ENCODE assay signal across 9 cellular contexts in the genomic region with DNA sequence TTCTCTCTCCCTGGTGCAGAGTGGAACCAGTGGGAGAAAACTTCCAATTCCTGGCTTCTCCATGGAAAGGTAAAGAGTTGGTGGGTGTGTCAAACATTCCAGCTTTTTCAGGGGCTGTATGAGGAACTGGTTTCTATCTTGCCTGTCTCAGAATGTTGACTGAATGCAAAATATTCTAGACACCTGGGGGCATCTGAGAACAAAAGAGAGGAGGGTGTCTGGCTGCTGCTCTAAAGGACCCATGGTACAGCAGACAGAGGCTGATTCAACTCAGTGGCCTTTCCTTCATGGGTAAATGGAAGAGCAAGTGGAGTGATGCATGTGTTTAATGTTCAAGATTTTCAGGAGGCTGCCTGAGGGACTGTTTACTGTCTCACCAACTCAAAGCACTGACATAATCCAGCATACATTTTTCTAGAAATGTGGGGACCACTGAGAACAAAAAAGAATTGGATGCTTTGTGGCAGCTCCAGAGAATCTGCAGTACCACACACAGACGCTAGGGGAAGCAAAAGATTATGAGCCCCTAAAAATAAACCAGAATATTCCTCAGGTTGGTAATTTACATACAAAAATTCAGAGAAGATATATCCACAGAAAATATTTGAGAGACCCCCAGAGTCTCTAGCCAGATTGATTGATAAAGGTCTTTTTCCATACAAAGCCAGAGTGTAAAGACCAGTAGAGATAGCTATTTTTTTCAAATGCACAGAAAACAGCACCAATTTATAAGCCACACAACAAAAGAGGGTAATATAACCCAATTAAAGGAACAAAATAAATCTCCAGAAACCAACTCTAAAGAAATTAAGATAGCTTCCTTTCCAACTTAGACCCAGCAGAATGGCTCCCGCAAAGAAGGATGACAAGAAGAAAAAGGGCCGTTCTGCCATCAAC. TPM values are rescaled to one million over a fixed set of nuclear protein-coding genes. Genes with fewer than 3 reads are reported as not detected.
DNase-seq lines count a peak whose midpoint lies in the region; ATAC-seq and TF ChIP-seq lines count a peak whose summit lies in the region.
"Had no signal": no experiment of that assay in that cellular context is flagged by ENCODE, and none has a peak within 500 bp of the region (broad histone marks: within the 10 kb centered on the region; RNA-seq: fewer than 3 reads in every experiment).

No MANE protein-coding gene starts in this region.

- DNase-seq in activated naive CD8-positive, alpha-beta T cell treated with anti-CD3 and anti-CD28 coated beads, Interleukin-2, amount 50 U/mL, for 24 hours: peak; percentile 2
- no peak for DNase-seq in activated naive CD8-positive, alpha-beta T cell treated with anti-CD3 and anti-CD28 coated beads for 36 hours
- DNase-seq in Panc1 (ENCODE audit: low read depth, low spot score): no peak
- no peak for DNase-seq in foreskin keratinocyte
- DNase-seq in tibial artery: no peak
- no peak for DNase-seq in NCI-H345 (lab: John Stamatoyannopoulos, UW)
- DNase-seq: nucleus accumbens had no signal

- no peak overlapping the region for H3K27ac Mint-ChIP-seq in activated naive CD8-positive, alpha-beta T cell treated with anti-CD3 and anti-CD28 coated beads, Interleukin-2, amount 50 U/mL, for 24 hours
- H3K27ac Mint-ChIP-seq in activated naive CD8-positive, alpha-beta T cell treated with anti-CD3 and anti-CD28 coated beads for 36 hours: no peak overlapping the region

- CTCF ChIA-PET in Panc1 (lab: Charles Lee): interaction anchor here (0.6 kb wide), 1 partner anchor 111 kb away, joined by 6 read pairs; no protein-coding TSS in a partner anchor

- no peaks in the 10 kb centered on the region for H3K4me1 ChIP-seq in Panc1 (ENCODE audit: control insufficient read depth, insufficient read depth, low read length)
- no peaks in the 10 kb centered on the region for H3K4me1 ChIP-seq in foreskin keratinocyte
- no peaks in the 10 kb centered on the region for H3K4me1 ChIP-seq in tibial artery

- intact Hi-C loops in Panc1 (cut with micrococcal nuclease; ENCODE audit: unreplicated experiment) (loop anchor here (10.0 kb wide), 1 partner anchor 95 kb away; no protein-coding TSS in a partner anchor), tibial artery (cut with DNase I; ENCODE audit: low total_unique reads) (no loop called here)

- POLR2A ChIA-PET in Panc1 (lab: Charles Lee): no interaction called here

- TF ChIP-seq CTCF in Panc1 (IDR thresholded peaks at IDR 0.05): peak; percentile 76
- TF ChIP-seq CTCF in foreskin keratinocyte (conservative IDR thresholded peaks at IDR 0.05): peak; percentile 59
- TF ChIP-seq CTCF in tibial artery (IDR thresholded peaks at IDR 0.05): peak; percentile 7 to 26

- H3K36me3 ChIP-seq in Panc1 (ENCODE audit: control insufficient read depth, insufficient read depth, low read length): no peaks in the 10 kb centered on the region
- H3K36me3 ChIP-seq in tibial artery: no peaks in the 10 kb centered on the region

- no peaks in the 10 kb centered on the region for H3K36me3 Mint-ChIP-seq in activated naive CD8-positive, alpha-beta T cell treated with anti-CD3 and anti-CD28 coated beads, Interleukin-2, amount 50 U/mL, for 24 hours (ENCODE audit: low read depth)
- peaks cover 2% of the 10 kb centered on the region for H3K36me3 Mint-ChIP-seq in activated naive CD8-positive, alpha-beta T cell treated with anti-CD3 and anti-CD28 coated beads for 36 hours

- BruUV-seq in Panc1 (replicated peaks; lab: Mats Ljungman, UMichigan): no TSS peak

- in situ Hi-C loops in Panc1 (cut with HindIII; ENCODE audit: low pct_unique_long_range_greater_than_20kb, low sequenced_read_pairs): no loop called here

- H3K4me3 ChIP-seq in Panc1 (ENCODE audit: low read depth in 2 of 2, low read length in 2 of 2) (no peak overlapping the region), tibial artery (no peak overlapping the region)

- H3K4me1 Mint-ChIP-seq in activated naive CD8-positive, alpha-beta T cell treated with anti-CD3 and anti-CD28 coated beads, Interleukin-2, amount 50 U/mL, for 24 hours: no peaks in the 10 kb centered on the region
- H3K4me1 Mint-ChIP-seq in activated naive CD8-positive, alpha-beta T cell treated with anti-CD3 and anti-CD28 coated beads for 36 hours: no peaks in the 10 kb centered on the region

- H3K9me3 ChIP-seq in Panc1 (ENCODE audit: control insufficient read depth, insufficient read depth, low read depth, low read length) (no peaks in the 10 kb centered on the region), tibial artery (peaks cover 0 to 40% (median 35%) of the 10 kb centered on the region in 3 donors)

- no peaks in the 10 kb centered on the region for H3K27me3 ChIP-seq in Panc1 (ENCODE audit: control insufficient read depth, insufficient read depth, low read length)
- H3K27me3 ChIP-seq in foreskin keratinocyte: no peaks in the 10 kb centered on the region
- H3K27me3 ChIP-seq in tibial artery: no peaks in the 10 kb centered on the region

- H3K27ac ChIP-seq in Panc1 (ENCODE audit: low read length): no peak overlapping the region
- no peak overlapping the region for H3K27ac ChIP-seq in foreskin keratinocyte
- H3K27ac ChIP-seq in tibial artery: no peak overlapping the region

- peaks cover 25% of the 10 kb centered on the region for H3K9me3 Mint-ChIP-seq in activated naive CD8-positive, alpha-beta T cell treated with anti-CD3 and anti-CD28 coated beads, Interleukin-2, amount 50 U/mL, for 24 hours
- peaks cover 27% of the 10 kb centered on the region for H3K9me3 Mint-ChIP-seq in activated naive CD8-positive, alpha-beta T cell treated with anti-CD3 and anti-CD28 coated beads for 36 hours

- H3K4me3 Mint-ChIP-seq in activated naive CD8-positive, alpha-beta T cell treated with anti-CD3 and anti-CD28 coated beads, Interleukin-2, amount 50 U/mL, for 24 hours: no peak overlapping the region
- H3K4me3 Mint-ChIP-seq in activated naive CD8-positive, alpha-beta T cell treated with anti-CD3 and anti-CD28 coated beads for 36 hours: no peak overlapping the region

- H3K27me3 Mint-ChIP-seq in activated naive CD8-positive, alpha-beta T cell treated with anti-CD3 and anti-CD28 coated beads, Interleukin-2, amount 50 U/mL, for 24 hours: no peaks in the 10 kb centered on the region
- no peaks in the 10 kb centered on the region for H3K27me3 Mint-ChIP-seq in activated naive CD8-positive, alpha-beta T cell treated with anti-CD3 and anti-CD28 coated beads for 36 hours

- no peak for ATAC-seq in activated naive CD8-positive, alpha-beta T cell treated with anti-CD3 and anti-CD28 coated beads, Interleukin-2, amount 50 U/mL, for 24 hours
- ATAC-seq in Panc1 (no peak), foreskin keratinocyte (no peak), GM21786 (IDR thresholded peaks at IDR 0.05; ENCODE audit: unreplicated experiment) (no peak), HG03571 (IDR thresholded peaks at IDR 0.05; ENCODE audit: unreplicated experiment) (no peak)

RNA-seq across cellular contexts. Expression of a gene that starts 48.0 kb away (rescaled TPM):
- total RNA-seq in activated naive CD8-positive, alpha-beta T cell treated with anti-CD3 and anti-CD28 coated beads for 36 hours: under 1 TPM; 0.31 to 0.50 TPM
- total RNA-seq in Panc1 (2021; ENCODE audit: unreplicated experiment) (4.6 TPM), foreskin keratinocyte (0.11 and 0.20 TPM in 2 replicates)
- 2.7 TPM for polyA plus RNA-seq in Panc1 (2012; ENCODE audit: insufficient read length)
- 0.10 and 0.12 TPM in 2 replicates for polyA plus RNA-seq in foreskin keratinocyte

Comparison
In these comparisons a context has a peak if more than half of its experiments do, and no peak if none do; other contexts are left out.
1. CTCF ChIP-seq: peak in every context shown above with its lines; median percentile 76 in Panc1; 59 in foreskin keratinocyte; 16 in tibial artery.